In genomic region chr3:98885851-98886250, GRCh38 we compare ENCODE assay signal across 17 cellular contexts. TPM values are rescaled to one million over a fixed set of nuclear protein-coding genes. Genes with fewer than 3 reads are reported as not detected.
DNase-seq lines count a peak whose midpoint lies in the region; ATAC-seq and TF ChIP-seq lines count a peak whose summit lies in the region.
"Had no signal": no experiment of that assay in that cellular context is flagged by ENCODE, and none has a peak within 500 bp of the region (broad histone marks: within the 10 kb centered on the region; RNA-seq: fewer than 3 reads in every experiment).

No MANE protein-coding gene starts in this region.

- no peak for DNase-seq in heart left ventricle
- no peak for DNase-seq in cardiac septum (ENCODE audit: low spot score)
- peak; percentile 51 for DNase-seq in astrocyte of the hippocampus (ENCODE audit: low read depth, low spot score)
- peak; percentile 67 for DNase-seq in foreskin melanocyte
- DNase-seq in coronary artery (ENCODE audit: low spot score): no peak
- DNase-seq: 8988T; activated CD8-positive, alpha-beta T cell treated with anti-CD3 and anti-CD28 coated beads for 36 hours; CD4-positive, CD25-positive, alpha-beta regulatory T cell; Kasumi-1; NCI-H187; NCI-H510A; stimulated activated CD4-positive, alpha-beta T cell treated with anti-CD3 and anti-CD28 coated beads, Interleukin-12 subunit alpha, Interleukin-12 subunit beta, amount 100 ng/mL, for 4 hours; stomach had no signal

- peaks cover 0 to 5% (median 0%) of the 10 kb centered on the region in 12 donors for H3K9me3 ChIP-seq in heart left ventricle
- H3K9me3 ChIP-seq: HAP-1, stomach had no signal

- 75 to 92% (median 81%) methylated on average over 1 of the region's 1 CpG for WGBS in heart left ventricle, 4 donors

- H3K27me3 ChIP-seq in heart left ventricle: no peaks in the 10 kb centered on the region
- H3K27me3 ChIP-seq: stomach had no signal

- peaks cover 0 to 72% (median 48%) of the 10 kb centered on the region in 12 donors for H3K4me1 ChIP-seq in heart left ventricle

- no peak for ATAC-seq in heart left ventricle
- ATAC-seq in HG02938 (IDR thresholded peaks at IDR 0.05; ENCODE audit: unreplicated experiment): no peak
- ATAC-seq in HG02571 (IDR thresholded peaks at IDR 0.05; ENCODE audit: unreplicated experiment): no peak
- no peak for ATAC-seq in GM18868 (IDR thresholded peaks at IDR 0.05; ENCODE audit: unreplicated experiment)
- ATAC-seq: activated CD8-positive, alpha-beta T cell treated with anti-CD3 and anti-CD28 coated beads for 36 hours had no signal

- TF ChIP-seq POLR2A in heart left ventricle (IDR thresholded peaks at IDR 0.05): no peak

- TF ChIP-seq CTCF in heart left ventricle (IDR thresholded peaks at IDR 0.05): no peak
- TF ChIP-seq CTCF in coronary artery (IDR thresholded peaks at IDR 0.05): no peak

- H3K27ac ChIP-seq in heart left ventricle (peak overlapping the region in 7 of 12 donors; percentile 6 to 62 (median 51)), coronary artery (no peak overlapping the region)
- H3K27ac ChIP-seq: stomach had no signal

- peaks cover 0 to 8% (median 4%) of the 10 kb centered on the region in 9 donors for H3K36me3 ChIP-seq in heart left ventricle

- H3K4me3 ChIP-seq in heart left ventricle: no peak overlapping the region
- H3K4me3 ChIP-seq in coronary artery: no peak overlapping the region
- H3K4me3 ChIP-seq: HAP-1, stomach had no signal

- intact Hi-C loops in heart left ventricle (cut with DNase I) (loop anchor here in 1 of 10 donors (1.0 kb wide), 1 partner anchor 15 kb away; the partner anchor contains the start of gene DCBLD2), cardiac septum (cut with DNase I) (no loop called here)

RNA-seq across cellular contexts. Expression of gene DCBLD2, which starts 15.6 kb away (rescaled TPM):
- total RNA-seq in heart left ventricle (10 to 100 TPM; 28.3 to 76.6 (median 62.0) TPM), cardiac septum (67.7 TPM)
- polyA plus RNA-seq in heart left ventricle: 10 to 100 TPM; 10.9 to 71.5 TPM

Comparison
In these comparisons a context has a peak if more than half of its experiments do, and no peak if none do; other contexts are left out.
1. DNase-seq: peak in astrocyte of the hippocampus (single experiment) and foreskin melanocyte (single experiment); none in heart left ventricle (0 of 5), cardiac septum (single experiment) and coronary artery (single experiment).
2. H3K27ac ChIP-seq: peak in heart left ventricle (7 of 12); none in coronary artery (0 of 2).